Comparison of ENCODE assay signal across 20 cellular contexts in genomic region chr1:234089396-234089795, GRCh38.
DNase-seq lines count a peak whose midpoint lies in the region; ATAC-seq and TF ChIP-seq lines count a peak whose summit lies in the region.
"Had no signal": no experiment of that assay in that cellular context is flagged by ENCODE, and none has a peak within 500 bp of the region (broad histone marks: within the 10 kb centered on the region; RNA-seq: fewer than 3 reads in every experiment).

No MANE protein-coding gene starts in this region.

- H3K36me3 Mint-ChIP-seq in endothelial cell (ENCODE audit: low read depth, unreplicated experiment), result no peaks in the 10 kb centered on the region
- H3K36me3 Mint-ChIP-seq: activated naive CD8-positive, alpha-beta T cell treated with anti-CD3 and anti-CD28 coated beads for 36 hours; mesothelial cell of epicardium had no signal

- DNase-seq in AG04449 (ENCODE audit: low read depth, low spot score) (no peak), NCI-H69 (lab: John Stamatoyannopoulos, UW) (peak; percentile 11), endothelial cell (ENCODE audit: low spot score) (peak; percentile 23), head of caudate nucleus (no peak), EL (no peak), left ventricle myocardium superior (no peak)
- no peak for DNase-seq in activated CD8-positive, alpha-beta memory T cell treated with anti-CD3 and anti-CD28 coated beads for 24 hours
- DNase-seq: activated CD4-positive, alpha-beta T cell treated with anti-CD3 and anti-CD28 coated beads, Interleukin-2, amount 10 ng/mL, durations not matched to agents 24 days and 14 days; activated naive CD8-positive, alpha-beta T cell treated with anti-CD3 and anti-CD28 coated beads for 36 hours; activated T-cell treated with anti-CD3 and anti-CD28 coated beads, Interleukin-2, amount 50 U/mL, for 24 hours; DMS79; foreskin melanocyte; NCI-H2107; NCI-H748 treated with DMSO at 0.1 percent for 48 hours; SHP77 treated with DMSO at 0.1 percent for 48 hours; stimulated activated CD4-positive, alpha-beta T cell treated with anti-CD3 and anti-CD28 coated beads, Interleukin-4, amount 100 ng/mL, for 24 hours; T1000; thyroid gland had no signal

- no peak for ATAC-seq in left ventricle myocardium superior

- H3K4me3 ChIP-seq in AG04449 (ENCODE audit: low read depth, low read length), result no peak overlapping the region
- H3K4me3 ChIP-seq: thyroid gland had no signal

- no peak overlapping the region for H3K27ac Mint-ChIP-seq in endothelial cell (ENCODE audit: unreplicated experiment)
- H3K27ac Mint-ChIP-seq: activated CD4-positive, alpha-beta T cell treated with anti-CD3 and anti-CD28 coated beads, Interleukin-2, amount 10 ng/mL, durations not matched to agents 24 days and 14 days; activated naive CD8-positive, alpha-beta T cell treated with anti-CD3 and anti-CD28 coated beads for 36 hours; activated T-cell treated with anti-CD3 and anti-CD28 coated beads, Interleukin-2, amount 50 U/mL, for 24 hours; mesothelial cell of epicardium had no signal

- CTCF ChIA-PET in AG04449 (lab: Yijun Ruan, JAX), result no interaction called here

- H3K9me3 Mint-ChIP-seq in endothelial cell (ENCODE audit: unreplicated experiment), result no peaks in the 10 kb centered on the region
- H3K9me3 Mint-ChIP-seq: activated CD4-positive, alpha-beta T cell treated with anti-CD3 and anti-CD28 coated beads, Interleukin-2, amount 10 ng/mL, durations not matched to agents 24 days and 14 days; activated naive CD8-positive, alpha-beta T cell treated with anti-CD3 and anti-CD28 coated beads for 36 hours had no signal

- H3K4me1 Mint-ChIP-seq in endothelial cell (ENCODE audit: unreplicated experiment), result no peaks in the 10 kb centered on the region
- H3K4me1 Mint-ChIP-seq: activated CD4-positive, alpha-beta T cell treated with anti-CD3 and anti-CD28 coated beads, Interleukin-2, amount 10 ng/mL, durations not matched to agents 24 days and 14 days; activated naive CD8-positive, alpha-beta T cell treated with anti-CD3 and anti-CD28 coated beads for 36 hours had no signal

- peak; percentile 5 for TF ChIP-seq CTCF in AG04449 (IDR thresholded peaks at IDR 0.05; ENCODE audit: insufficient read depth, low read length, missing control alignments)
- peak; percentile 49; the same call in 2 of the 3 replicates for TF ChIP-seq CTCF in GM12872 (IDR thresholded peaks at IDR 0.05; ENCODE audit: insufficient read depth, low read depth, low read length)
- peak; percentile 13 for TF ChIP-seq CTCF in endothelial cell (IDR thresholded peaks at IDR 0.05; ENCODE audit: unreplicated experiment)

- peaks cover 5% of the 10 kb centered on the region for H3K27me3 Mint-ChIP-seq in endothelial cell (ENCODE audit: unreplicated experiment)

- intact Hi-C loops in head of caudate nucleus (cut with DNase I), result no loop called here
- intact Hi-C loops in left ventricle myocardium superior (cut with micrococcal nuclease), result no loop called here

- POLR2A ChIA-PET in AG04449 (lab: Yijun Ruan, JAX), result no interaction called here

- no peak overlapping the region for H3K4me3 Mint-ChIP-seq in endothelial cell (ENCODE audit: unreplicated experiment)
- H3K4me3 Mint-ChIP-seq: activated CD4-positive, alpha-beta T cell treated with anti-CD3 and anti-CD28 coated beads, Interleukin-2, amount 10 ng/mL, durations not matched to agents 24 days and 14 days; activated naive CD8-positive, alpha-beta T cell treated with anti-CD3 and anti-CD28 coated beads for 36 hours; activated T-cell treated with anti-CD3 and anti-CD28 coated beads, Interleukin-2, amount 50 U/mL, for 24 hours; mesothelial cell of epicardium had no signal

Comparison
In these comparisons a context has a peak if more than half of its experiments do, and no peak if none do; other contexts are left out.
1. DNase-seq: peak in NCI-H69 (single experiment) and endothelial cell (single experiment); none in AG04449 (single experiment), head of caudate nucleus (0 of 42), EL (single experiment), activated CD8-positive, alpha-beta memory T cell treated with anti-CD3 and anti-CD28 coated beads for 24 hours (single experiment) and left ventricle myocardium superior (single experiment).
2. Peak in every context shown above with its lines, with median percentiles within 50 percentile points of each other: CTCF ChIP-seq.